In the genomic region with DNA sequence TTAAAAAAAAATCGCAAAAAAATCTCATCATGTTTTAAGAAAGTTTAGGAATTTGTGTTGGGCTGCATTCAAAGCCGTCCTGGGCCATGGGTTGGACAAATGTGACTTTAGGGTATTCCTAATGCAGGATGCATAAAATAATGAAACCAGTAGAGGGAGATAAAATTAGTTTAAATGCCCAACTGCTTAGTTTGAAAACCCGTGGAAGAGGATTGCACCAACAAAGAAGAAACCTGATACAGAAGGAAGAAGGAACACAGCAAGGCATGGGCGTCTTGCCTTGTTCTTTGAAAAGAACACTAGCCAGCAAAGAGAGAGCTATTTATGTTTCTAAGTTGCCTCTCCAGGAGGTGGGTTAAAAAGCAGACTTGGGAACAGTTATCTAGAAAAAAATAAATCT, we compare ENCODE assay signal across 2 cellular contexts.
TF ChIP-seq lines count a peak whose summit lies in the region.

No MANE protein-coding gene starts in this region.

TF ChIP-seq in HEK293, 187 proteins besides CTCF, POLR2A, EP300 and RAD21 (continued from another document):
- TF ChIP-seq, protein P1, sequence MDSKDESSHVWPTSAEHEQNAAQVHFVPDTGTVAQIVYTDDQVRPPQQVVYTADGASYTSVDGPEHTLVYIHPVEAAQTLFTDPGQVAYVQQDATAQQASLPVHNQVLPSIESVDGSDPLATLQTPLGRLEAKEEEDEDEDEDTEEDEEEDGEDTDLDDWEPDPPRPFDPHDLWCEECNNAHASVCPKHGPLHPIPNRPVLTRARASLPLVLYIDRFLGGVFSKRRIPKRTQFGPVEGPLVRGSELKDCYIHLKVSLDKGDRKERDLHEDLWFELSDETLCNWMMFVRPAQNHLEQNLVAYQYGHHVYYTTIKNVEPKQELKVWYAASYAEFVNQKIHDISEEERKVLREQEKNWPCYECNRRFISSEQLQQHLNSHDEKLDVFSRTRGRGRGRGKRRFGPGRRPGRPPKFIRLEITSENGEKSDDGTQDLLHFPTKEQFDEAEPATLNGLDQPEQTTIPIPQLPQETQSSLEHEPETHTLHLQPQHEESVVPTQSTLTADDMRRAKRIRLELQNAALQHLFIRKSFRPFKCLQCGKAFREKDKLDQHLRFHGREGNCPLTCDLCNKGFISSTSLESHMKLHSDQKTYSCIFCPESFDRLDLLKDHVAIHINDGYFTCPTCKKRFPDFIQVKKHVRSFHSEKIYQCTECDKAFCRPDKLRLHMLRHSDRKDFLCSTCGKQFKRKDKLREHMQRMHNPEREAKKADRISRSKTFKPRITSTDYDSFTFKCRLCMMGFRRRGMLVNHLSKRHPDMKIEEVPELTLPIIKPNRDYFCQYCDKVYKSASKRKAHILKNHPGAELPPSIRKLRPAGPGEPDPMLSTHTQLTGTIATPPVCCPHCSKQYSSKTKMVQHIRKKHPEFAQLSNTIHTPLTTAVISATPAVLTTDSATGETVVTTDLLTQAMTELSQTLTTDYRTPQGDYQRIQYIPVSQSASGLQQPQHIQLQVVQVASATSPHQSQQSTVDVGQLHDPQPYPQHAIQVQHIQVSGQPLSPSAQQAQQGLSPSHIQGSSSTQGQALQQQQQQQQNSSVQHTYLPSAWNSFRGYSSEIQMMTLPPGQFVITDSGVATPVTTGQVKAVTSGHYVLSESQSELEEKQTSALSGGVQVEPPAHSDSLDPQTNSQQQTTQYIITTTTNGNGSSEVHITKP (tag by site-specific recombination; IDR thresholded peaks at IDR 0.05): peak; percentile 71

TF ChIP-seq in SK-N-SH treated with all-trans-retinoic acid at 6 μM for 48 hours, 23 proteins besides CTCF, POLR2A, EP300 and RAD21 (continued from another document):
- TF ChIP-seq, protein P2, sequence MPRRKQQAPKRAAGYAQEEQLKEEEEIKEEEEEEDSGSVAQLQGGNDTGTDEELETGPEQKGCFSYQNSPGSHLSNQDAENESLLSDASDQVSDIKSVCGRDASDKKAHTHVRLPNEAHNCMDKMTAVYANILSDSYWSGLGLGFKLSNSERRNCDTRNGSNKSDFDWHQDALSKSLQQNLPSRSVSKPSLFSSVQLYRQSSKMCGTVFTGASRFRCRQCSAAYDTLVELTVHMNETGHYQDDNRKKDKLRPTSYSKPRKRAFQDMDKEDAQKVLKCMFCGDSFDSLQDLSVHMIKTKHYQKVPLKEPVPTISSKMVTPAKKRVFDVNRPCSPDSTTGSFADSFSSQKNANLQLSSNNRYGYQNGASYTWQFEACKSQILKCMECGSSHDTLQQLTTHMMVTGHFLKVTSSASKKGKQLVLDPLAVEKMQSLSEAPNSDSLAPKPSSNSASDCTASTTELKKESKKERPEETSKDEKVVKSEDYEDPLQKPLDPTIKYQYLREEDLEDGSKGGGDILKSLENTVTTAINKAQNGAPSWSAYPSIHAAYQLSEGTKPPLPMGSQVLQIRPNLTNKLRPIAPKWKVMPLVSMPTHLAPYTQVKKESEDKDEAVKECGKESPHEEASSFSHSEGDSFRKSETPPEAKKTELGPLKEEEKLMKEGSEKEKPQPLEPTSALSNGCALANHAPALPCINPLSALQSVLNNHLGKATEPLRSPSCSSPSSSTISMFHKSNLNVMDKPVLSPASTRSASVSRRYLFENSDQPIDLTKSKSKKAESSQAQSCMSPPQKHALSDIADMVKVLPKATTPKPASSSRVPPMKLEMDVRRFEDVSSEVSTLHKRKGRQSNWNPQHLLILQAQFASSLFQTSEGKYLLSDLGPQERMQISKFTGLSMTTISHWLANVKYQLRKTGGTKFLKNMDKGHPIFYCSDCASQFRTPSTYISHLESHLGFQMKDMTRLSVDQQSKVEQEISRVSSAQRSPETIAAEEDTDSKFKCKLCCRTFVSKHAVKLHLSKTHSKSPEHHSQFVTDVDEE (CRISPR knock-in tag; IDR thresholded peaks at IDR 0.05): no peak
- TF ChIP-seq ZNF70 (CRISPR knock-in tag; IDR thresholded peaks at IDR 0.05): no peak
